In genomic region chr1:75112362-75112951, GRCh38 we compare ENCODE assay signal across 12 cellular contexts. TPM values are rescaled to one million over a fixed set of nuclear protein-coding genes. Genes with fewer than 3 reads are reported as not detected.
"Had no signal": no experiment of that assay in that cellular context is flagged by ENCODE, and none has a peak within 500 bp of the region (broad histone marks: within the 10 kb centered on the region; RNA-seq: fewer than 3 reads in every experiment).

No MANE protein-coding gene starts in this region.

RNA-seq across cellular contexts. Expression of gene LHX8, which starts 21.7 kb away (rescaled TPM):
- total RNA-seq: activated CD4-positive, alpha-beta memory T cell treated with anti-CD3 and anti-CD28 coated beads, Interleukin-2, amount 10 ng/mL, durations not matched to agents 7 days and 5 days; activated CD4-positive, alpha-beta T cell treated with anti-CD3 and anti-CD28 coated beads for 36 hours; activated CD4-positive, alpha-beta T cell treated with anti-CD3 and anti-CD28 coated beads, Interleukin-2, amount 10 ng/mL, durations not matched to agents 7 days and 5 days; activated CD8-positive, alpha-beta memory T cell treated with anti-CD3 and anti-CD28 coated beads, Interleukin-2, amount 10 ng/mL, durations not matched to agents 7 days and 5 days; activated CD8-positive, alpha-beta T cell treated with anti-CD3 and anti-CD28 coated beads, Interleukin-2, amount 10 ng/mL, durations not matched to agents 7 days and 5 days; activated naive CD8-positive, alpha-beta T cell treated with anti-CD3 and anti-CD28 coated beads, Interleukin-2, amount 10 ng/mL, durations not matched to agents 7 days and 5 days; activated T-helper 2 cell treated with anti-CD3 and anti-CD28 coated beads, Interferon-gamma antibody, Interleukin-2, Interleukin-4, amounts not matched to agents 10 μg/mL and 5 μg/mL and 100 μg/mL, durations not matched to agents 14 hours and 24 hours and 36 hours; ascending aorta; bronchial epithelial cell; chondrocyte; colonic mucosa had no signal
- polyA plus RNA-seq: adipose tissue had no signal
